Comparison of ENCODE assay signal across 1 cellular context in genomic region chr2:20626698-20627471, GRCh38.
TF ChIP-seq lines count a peak whose summit lies in the region.

No MANE protein-coding gene starts in this region.

TF ChIP-seq in H1, 55 proteins besides CTCF, POLR2A, EP300 and RAD21 (continued from another document):
- TF ChIP-seq BRCA1 (IDR thresholded peaks at IDR 0.05; ENCODE audit: low read depth, low read length), result no peak
- no peak for TF ChIP-seq TAF7 (optimal IDR thresholded peaks at IDR 0.05; ENCODE audit: borderline replicate concordance, low read depth, low read length)
- TF ChIP-seq YY1 (IDR thresholded peaks at IDR 0.05; ENCODE audit: low read depth, low read length), result no peak
- no peak for TF ChIP-seq TEAD4 (IDR thresholded peaks at IDR 0.05; ENCODE audit: low read depth, low read length)
- no peak for TF ChIP-seq TCF12 (IDR thresholded peaks at IDR 0.05; ENCODE audit: low read depth, low read length)
- no peak for TF ChIP-seq CHD1 (IDR thresholded peaks at IDR 0.05; ENCODE audit: low read depth, low read length)
- TF ChIP-seq CHD7 (IDR thresholded peaks at IDR 0.05; ENCODE audit: insufficient replicate concordance, low read length), result no peak
- TF ChIP-seq, protein P1, sequence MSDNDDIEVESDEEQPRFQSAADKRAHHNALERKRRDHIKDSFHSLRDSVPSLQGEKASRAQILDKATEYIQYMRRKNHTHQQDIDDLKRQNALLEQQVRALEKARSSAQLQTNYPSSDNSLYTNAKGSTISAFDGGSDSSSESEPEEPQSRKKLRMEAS (IDR thresholded peaks at IDR 0.05), result no peak
- no peak for TF ChIP-seq SP4 (IDR thresholded peaks at IDR 0.05; ENCODE audit: low read length)
- no peak for TF ChIP-seq TAF1 (IDR thresholded peaks at IDR 0.05; ENCODE audit: low read depth, low read length)
- no peak for TF ChIP-seq HDAC6 (IDR thresholded peaks at IDR 0.05; ENCODE audit: low read depth, low read length)
- TF ChIP-seq SIRT6 (IDR thresholded peaks at IDR 0.05; ENCODE audit: low read length), result no peak
- no peak for TF ChIP-seq GABPA (IDR thresholded peaks at IDR 0.05; ENCODE audit: borderline replicate concordance, insufficient read depth, low read length)
- no peak for TF ChIP-seq BCL11A (IDR thresholded peaks at IDR 0.05; ENCODE audit: low read depth in 2 of 2, low read length in 2 of 2)
- TF ChIP-seq EZH2 (IDR thresholded peaks at IDR 0.05; ENCODE audit: low read depth, low read length, severe bottlenecking), result no peak
- no peak for TF ChIP-seq CBX5 (IDR thresholded peaks at IDR 0.05; ENCODE audit: low read depth, low read length)
